Comparison of ENCODE assay signal across 8 cellular contexts in the genomic region with DNA sequence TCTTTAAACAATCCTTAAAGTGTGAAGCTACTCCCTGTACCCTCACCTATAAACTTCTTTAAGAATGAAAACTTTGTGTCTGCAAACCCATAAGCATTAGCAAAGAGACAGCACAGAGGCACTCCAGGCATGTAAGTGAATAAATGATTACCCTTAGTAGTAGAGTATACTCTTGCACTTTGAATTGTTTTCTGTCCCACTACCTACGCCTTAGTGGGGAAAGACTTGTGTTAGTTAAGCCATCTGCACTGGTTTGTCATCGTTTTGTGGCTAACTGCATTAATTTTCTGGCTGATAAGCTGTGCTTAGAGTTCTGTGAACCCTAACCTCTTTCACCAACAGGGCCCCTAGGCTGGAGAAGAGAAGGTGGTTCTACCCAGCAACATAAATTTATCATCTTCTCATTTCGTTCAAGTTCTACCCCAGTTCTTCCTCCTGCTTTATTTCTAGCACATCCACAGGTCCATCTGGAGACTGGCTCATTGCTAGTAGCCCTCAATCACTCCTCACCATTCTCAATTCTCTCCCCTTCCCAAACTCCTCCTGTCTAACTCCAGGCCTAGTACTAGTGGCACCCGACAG. TPM values are rescaled to one million over a fixed set of nuclear protein-coding genes. Genes with fewer than 3 reads are reported as not detected.
A peak's percentile ranks its signal among the peaks of the same experiment; 100 is the strongest.
DNase-seq lines count a peak whose midpoint lies in the region; ATAC-seq, FAIRE-seq and TF ChIP-seq lines count a peak whose summit lies in the region.

No MANE protein-coding gene starts in this region.

- intact Hi-C loops in sigmoid colon (cut with DNase I), result loop anchor here (5.0 kb wide), 2 partner anchors 63 to 472 kb away; partner anchors contain the start of genes CIAO1 and TMEM127

- FAIRE-seq in HTR-8/SVneo (lab: Jason Lieb, UNC), result no peak

- H3K4me1 Mint-ChIP-seq in T-cell, result peaks cover 37 to 48% (median 40%) of the 10 kb centered on the region in 3 donors

- H3K36me3 ChIP-seq in sigmoid colon, result peaks cover 0 to 18% (median 3%) of the 10 kb centered on the region in 4 donors

- H3K9me3 ChIP-seq in sigmoid colon, result no peaks in the 10 kb centered on the region

- no peak for ATAC-seq in T-cell (replicated peaks in 1 of 4)
- ATAC-seq in HG03175 (IDR thresholded peaks at IDR 0.05; ENCODE audit: unreplicated experiment), result no peak
- no peak for ATAC-seq in GM18861 (IDR thresholded peaks at IDR 0.05; ENCODE audit: unreplicated experiment)

- no peak for TF ChIP-seq POLR2A in sigmoid colon (IDR thresholded peaks at IDR 0.05)

- peak overlapping the region; percentile 72 to 93 for H3K27ac Mint-ChIP-seq in T-cell

- no peaks in the 10 kb centered on the region for H3K27me3 ChIP-seq in sigmoid colon

- CTCF ChIA-PET in T-cell (lab: Charles Lee), result interaction anchor here (0.6 to 1.6 kb wide), 2 partner anchors 21 to 24 kb away, joined by 3 to 4 read pairs; no protein-coding TSS in a partner anchor

- H3K27me3 Mint-ChIP-seq in T-cell, result no peaks in the 10 kb centered on the region

- DNase-seq in GM12864 (ENCODE audit: low read depth), result no peak
- DNase-seq in T-cell, result no peak
- peak in 1 of 2 donors; percentile 24 for DNase-seq in foreskin fibroblast
- no peak for DNase-seq in sigmoid colon
- no peak for DNase-seq in hippocampal formation (lab: John Stamatoyannopoulos, UW)
- no peak for DNase-seq in HTR-8/SVneo (ENCODE audit: insufficient read length, low spot score)

- H3K9me3 Mint-ChIP-seq in T-cell, result no peaks in the 10 kb centered on the region

- peaks cover 10% of the 10 kb centered on the region for H3K36me3 Mint-ChIP-seq in T-cell

- H3K27ac ChIP-seq in sigmoid colon, result peak overlapping the region; percentile 59 to 84 (median 78)

- peak overlapping the region; percentile 81 for H3K4me3 ChIP-seq in GM12864 (ENCODE audit: low read depth, low read length)
- H3K4me3 ChIP-seq in foreskin fibroblast (ENCODE audit: low read depth in 1 of 2, low read length in 2 of 2), result peak overlapping the region; percentile 78 to 91
- peak overlapping the region; percentile 47 to 95 (median 74) for H3K4me3 ChIP-seq in sigmoid colon

- WGBS in sigmoid colon, 2 donors, result 6 to 24% methylated on average over 4 of the region's 4 CpGs

- peak overlapping the region; percentile 89 to 100 (median 96) for H3K4me3 Mint-ChIP-seq in T-cell

- POLR2A ChIA-PET in T-cell (lab: Charles Lee), result no interaction called here

- TF ChIP-seq CTCF in GM12864 (IDR thresholded peaks at IDR 0.05; ENCODE audit: low read depth, low read length, missing control alignments) (no peak), foreskin fibroblast (IDR thresholded peaks at IDR 0.05; ENCODE audit: low read depth, low read length) (no peak), sigmoid colon (IDR thresholded peaks at IDR 0.05) (no peak)

- peaks cover 0 to 35% (median 19%) of the 10 kb centered on the region in 4 donors for H3K4me1 ChIP-seq in sigmoid colon

- no peak for TF ChIP-seq EP300 in sigmoid colon (IDR thresholded peaks at IDR 0.05)

RNA-seq across cellular contexts. Expression of gene LMAN2L, which starts 0.7 kb away (rescaled TPM):
- total RNA-seq in T-cell (1 to 10 TPM; 4.7 to 8.9 (median 7.8) TPM), sigmoid colon (10 to 100 TPM; 11.9 to 23.2 (median 17.2) TPM)
- polyA plus RNA-seq in sigmoid colon, result 10 to 100 TPM in 1 of 3 donors, 1 to 10 TPM in 2; 3.6 to 14.0 (median 5.1) TPM

RNA-seq across cellular contexts. Expression of gene CNNM4, which starts 21.6 kb away (rescaled TPM):
- total RNA-seq in T-cell (1 to 10 TPM; 5.3 to 9.4 (median 6.4) TPM), sigmoid colon (1 to 10 TPM; 2.3 to 6.6 (median 3.4) TPM)
- polyA plus RNA-seq in sigmoid colon, result 10 to 100 TPM in 1 of 3 donors, 1 to 10 TPM in 2; 9.0 to 36.7 (median 9.2) TPM
